1 cellular context compared by ENCODE assay signal in genomic region chr14:99758121-99758871, GRCh38.
TF ChIP-seq lines count a peak whose summit lies in the region.

No MANE protein-coding gene starts in this region.

TF ChIP-seq in H1, 55 proteins besides CTCF, POLR2A, EP300 and RAD21 (continued from another document):
- no peak for TF ChIP-seq RNF2 (IDR thresholded peaks at IDR 0.05; ENCODE audit: borderline replicate concordance, low read depth, low read length, missing control alignments, poor library complexity, severe bottlenecking)
- no peak for TF ChIP-seq ATF3 (IDR thresholded peaks at IDR 0.05; ENCODE audit: insufficient read depth, low read depth, low read length)
- no peak for TF ChIP-seq ATF2 (IDR thresholded peaks at IDR 0.05; ENCODE audit: low read length)
- TF ChIP-seq USF2 (IDR thresholded peaks at IDR 0.05; ENCODE audit: low read length), result no peak
- TF ChIP-seq EZH2 (IDR thresholded peaks at IDR 0.05; ENCODE audit: low read depth, low read length, severe bottlenecking), result no peak
- TF ChIP-seq CTBP2 (IDR thresholded peaks at IDR 0.05; ENCODE audit: borderline replicate concordance, insufficient read depth, insufficient read length, low read length), result no peak
- TF ChIP-seq CHD7 (IDR thresholded peaks at IDR 0.05; ENCODE audit: insufficient replicate concordance, low read length), result no peak
- no peak for TF ChIP-seq SIN3A (conservative IDR thresholded peaks at IDR 0.05 in 1 of 2, IDR thresholded peaks at IDR 0.05 in 1 of 2; ENCODE audit: low read depth in 1 of 2, low read length in 2 of 2)
- 0 out of 2 replicates have a peak, but pooled peaks have one; percentile 24 for TF ChIP-seq MAX (IDR thresholded peaks at IDR 0.05)
- no peak for TF ChIP-seq CBX5 (IDR thresholded peaks at IDR 0.05; ENCODE audit: low read depth, low read length)
- no peak for TF ChIP-seq ASH2L (IDR thresholded peaks at IDR 0.05; ENCODE audit: low read length)
- no peak for TF ChIP-seq RBBP5 (IDR thresholded peaks at IDR 0.05; ENCODE audit: borderline replicate concordance, low read depth, low read length)
- no peak for TF ChIP-seq RXRA (IDR thresholded peaks at IDR 0.05; ENCODE audit: insufficient read depth, low read depth, low read length)
- no peak for TF ChIP-seq TAF7 (optimal IDR thresholded peaks at IDR 0.05; ENCODE audit: borderline replicate concordance, low read depth, low read length)
- no peak for TF ChIP-seq SUZ12 (IDR thresholded peaks at IDR 0.05; ENCODE audit: low read length)
- no peak for TF ChIP-seq SRF (IDR thresholded peaks at IDR 0.05; ENCODE audit: low read depth, low read length)
- no peak; the same call in 1 of the 2 replicates for TF ChIP-seq TEAD4 (IDR thresholded peaks at IDR 0.05; ENCODE audit: low read depth, low read length)
- no peak for TF ChIP-seq JUN (IDR thresholded peaks at IDR 0.05; ENCODE audit: low read depth, low read length)
- TF ChIP-seq E2F6 (IDR thresholded peaks at IDR 0.05), result peak; percentile 22; the same call in 1 of the 2 replicates
- no peak for TF ChIP-seq GABPA (IDR thresholded peaks at IDR 0.05; ENCODE audit: borderline replicate concordance, insufficient read depth, low read length)
- TF ChIP-seq CHD2 (IDR thresholded peaks at IDR 0.05; ENCODE audit: low read length), result no peak
- peak; percentile 84; the same call in 1 of the 2 replicates for TF ChIP-seq POU5F1 (IDR thresholded peaks at IDR 0.05; ENCODE audit: low read depth, low read length)
